ENCODE assay signal across 1 cellular context in the genomic region with DNA sequence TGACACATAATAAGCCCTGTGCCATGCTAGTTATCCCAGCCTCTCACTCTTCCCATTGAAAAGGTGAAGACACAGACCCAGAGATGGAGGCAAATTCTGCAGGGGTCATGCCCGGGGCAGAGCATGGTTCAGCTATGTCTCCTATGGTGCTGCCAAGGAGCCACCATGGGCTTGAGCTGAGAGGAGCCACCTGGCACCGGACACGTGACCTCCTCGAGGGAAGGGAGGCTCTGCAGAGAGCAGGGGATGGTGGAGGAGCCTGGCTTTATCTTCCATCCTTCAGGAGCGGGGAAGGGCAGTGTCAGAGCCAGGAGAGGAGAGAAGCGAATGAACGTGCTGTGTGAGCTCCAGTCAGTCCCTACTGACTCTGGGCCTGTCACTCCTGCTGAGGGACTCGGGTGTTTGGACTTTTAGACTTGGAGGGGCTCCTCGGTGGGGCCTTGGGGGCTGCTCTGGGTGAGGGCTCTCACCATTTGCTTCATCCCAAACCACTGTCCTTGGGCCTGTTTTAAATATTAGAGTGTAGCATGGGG.
TF ChIP-seq lines count a peak whose summit lies in the region.

No MANE protein-coding gene starts in this region.

TF ChIP-seq in K562, 482 proteins besides CTCF, POLR2A, EP300 and RAD21:
- TF ChIP-seq ZFX (CRISPR knock-in tag; IDR thresholded peaks at IDR 0.05): no peak
- TF ChIP-seq, protein P1, sequence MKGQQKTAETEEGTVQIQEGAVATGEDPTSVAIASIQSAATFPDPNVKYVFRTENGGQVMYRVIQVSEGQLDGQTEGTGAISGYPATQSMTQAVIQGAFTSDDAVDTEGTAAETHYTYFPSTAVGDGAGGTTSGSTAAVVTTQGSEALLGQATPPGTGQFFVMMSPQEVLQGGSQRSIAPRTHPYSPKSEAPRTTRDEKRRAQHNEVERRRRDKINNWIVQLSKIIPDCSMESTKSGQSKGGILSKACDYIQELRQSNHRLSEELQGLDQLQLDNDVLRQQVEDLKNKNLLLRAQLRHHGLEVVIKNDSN (CRISPR knock-in tag; IDR thresholded peaks at IDR 0.05): peak; percentile 34; the same call in 1 of the 2 replicates
- peak; percentile 40 for TF ChIP-seq USF2 (CRISPR knock-in tag; IDR thresholded peaks at IDR 0.05)
- no peak for TF ChIP-seq TAL1 (IDR thresholded peaks at IDR 0.05)
- TF ChIP-seq ZNF639 (CRISPR knock-in tag; conservative IDR thresholded peaks at IDR 0.05 in 1 of 2, IDR thresholded peaks at IDR 0.05 in 1 of 2): no peak
